8 cellular contexts compared by ENCODE assay signal in genomic region chr2:195562624-195563566, GRCh38.
A peak's percentile ranks its signal among the peaks of the same experiment; 100 is the strongest.
DNase-seq lines count a peak whose midpoint lies in the region; ATAC-seq, FAIRE-seq and TF ChIP-seq lines count a peak whose summit lies in the region.

No MANE protein-coding gene starts in this region.

- peak overlapping the region; percentile 74 for H3K27ac Mint-ChIP-seq in stimulated activated naive CD8-positive, alpha-beta T cell treated with anti-CD3 and anti-CD28 coated beads, Interleukin-15, Interleukin-2, amounts not matched to agents 100 ng/mL and 50 ng/mL, for 24 hours

- H3K36me3 Mint-ChIP-seq in stimulated activated naive CD8-positive, alpha-beta T cell treated with anti-CD3 and anti-CD28 coated beads, Interleukin-15, Interleukin-2, amounts not matched to agents 100 ng/mL and 50 ng/mL, for 24 hours (ENCODE audit: low read depth), result no peaks in the 10 kb centered on the region

- H3K4me3 ChIP-seq in keratinocyte (ENCODE audit: control insufficient read depth in 2 of 3, extremely low read depth in 1 of 3, insufficient read depth in 2 of 3, low read depth in 1 of 3, low read length in 3 of 3), result no peak overlapping the region

- H3K9me3 ChIP-seq in keratinocyte (ENCODE audit: control insufficient read depth, low read depth, low read length), result no peaks in the 10 kb centered on the region

- H3K4me1 Mint-ChIP-seq in stimulated activated naive CD8-positive, alpha-beta T cell treated with anti-CD3 and anti-CD28 coated beads, Interleukin-15, Interleukin-2, amounts not matched to agents 100 ng/mL and 50 ng/mL, for 24 hours (ENCODE audit: low read depth), result peaks cover 64% of the 10 kb centered on the region

- dilution Hi-C loops in keratinocyte (cut with MboI; ENCODE audit: extremely low pct_ligation_motif_present, low sequenced_read_pairs), result no loop called here

- no peaks in the 10 kb centered on the region for H3K27me3 ChIP-seq in keratinocyte (ENCODE audit: control insufficient read depth, extremely low read depth, insufficient read depth, low read length)

- H3K36me3 ChIP-seq in keratinocyte (ENCODE audit: control insufficient read depth in 2 of 2, extremely low read depth in 1 of 2, insufficient read depth in 2 of 2, low read length in 2 of 2), result no peaks in the 10 kb centered on the region

- H2AFZ ChIP-seq in keratinocyte (ENCODE audit: control insufficient read depth, low read length), result peak overlapping the region; percentile 2

- peaks cover 6% of the 10 kb centered on the region for H3K9me3 Mint-ChIP-seq in stimulated activated naive CD8-positive, alpha-beta T cell treated with anti-CD3 and anti-CD28 coated beads, Interleukin-15, Interleukin-2, amounts not matched to agents 100 ng/mL and 50 ng/mL, for 24 hours

- TF ChIP-seq CTCF in VCaP (conservative IDR thresholded peaks at IDR 0.05) (no peak), keratinocyte (optimal IDR thresholded peaks at IDR 0.05 in 1 of 3, IDR thresholded peaks at IDR 0.05 in 1 of 3, conservative IDR thresholded peaks at IDR 0.05 in 1 of 3; ENCODE audit: extremely low read depth in 1 of 3, insufficient read depth in 2 of 3, low read length in 3 of 3) (no peak)

- peaks cover 38% of the 10 kb centered on the region for H3K4me1 ChIP-seq in keratinocyte (ENCODE audit: control insufficient read depth, extremely low read depth, insufficient read depth, low read length)

- H3K79me2 ChIP-seq in keratinocyte (ENCODE audit: control insufficient read depth, insufficient read depth, low read length), result no peaks in the 10 kb centered on the region

- no peak overlapping the region for H3K9ac ChIP-seq in keratinocyte (ENCODE audit: control insufficient read depth, extremely low read depth, insufficient read depth, low read length)

- H3K27me3 Mint-ChIP-seq in stimulated activated naive CD8-positive, alpha-beta T cell treated with anti-CD3 and anti-CD28 coated beads, Interleukin-15, Interleukin-2, amounts not matched to agents 100 ng/mL and 50 ng/mL, for 24 hours, result no peaks in the 10 kb centered on the region

- H3K4me2 ChIP-seq in keratinocyte (ENCODE audit: control insufficient read depth, extremely low read depth, insufficient read depth, low read depth, low read length), result no peak overlapping the region

- peak overlapping the region; percentile 54 for H3K27ac ChIP-seq in VCaP
- H3K27ac ChIP-seq in keratinocyte (ENCODE audit: control insufficient read depth, insufficient read depth, low read length), result no peak overlapping the region

- FAIRE-seq in keratinocyte (lab: Jason Lieb, UNC), result no peak

- ATAC-seq in stimulated activated naive CD8-positive, alpha-beta T cell treated with anti-CD3 and anti-CD28 coated beads, Interleukin-15, Interleukin-2, amounts not matched to agents 100 U/mL and 50 U/mL, for 24 hours, result no peak
- ATAC-seq in HG02610 (IDR thresholded peaks at IDR 0.05; ENCODE audit: unreplicated experiment) (no peak), GM21515 (IDR thresholded peaks at IDR 0.05; ENCODE audit: unreplicated experiment) (no peak)

- no peak for DNase-seq in stimulated activated naive CD8-positive, alpha-beta T cell treated with anti-CD3 and anti-CD28 coated beads, Interleukin-15, Interleukin-2, amounts not matched to agents 100 U/mL and 50 U/mL, for 24 hours
- no peak for DNase-seq in keratinocyte (ENCODE audit: low read depth, low spot score)
- DNase-seq in mucosa of gallbladder (ENCODE audit: low spot score), result no peak
- DNase-seq in activated CD4-positive, CD25-positive, alpha-beta regulatory T cell (lab: John Stamatoyannopoulos, UW), result no peak

- H4K20me1 ChIP-seq in keratinocyte (ENCODE audit: control insufficient read depth, extremely low read depth, insufficient read depth, low read length), result no peaks in the 10 kb centered on the region

- H3K4me3 Mint-ChIP-seq in stimulated activated naive CD8-positive, alpha-beta T cell treated with anti-CD3 and anti-CD28 coated beads, Interleukin-15, Interleukin-2, amounts not matched to agents 100 ng/mL and 50 ng/mL, for 24 hours, result peak overlapping the region; percentile 60

- H3K9me1 ChIP-seq in keratinocyte (ENCODE audit: control insufficient read depth, extremely low read depth, insufficient read depth, low read length), result no peaks in the 10 kb centered on the region
